ENCODE assay signal across 1 cellular context in the genomic region with DNA sequence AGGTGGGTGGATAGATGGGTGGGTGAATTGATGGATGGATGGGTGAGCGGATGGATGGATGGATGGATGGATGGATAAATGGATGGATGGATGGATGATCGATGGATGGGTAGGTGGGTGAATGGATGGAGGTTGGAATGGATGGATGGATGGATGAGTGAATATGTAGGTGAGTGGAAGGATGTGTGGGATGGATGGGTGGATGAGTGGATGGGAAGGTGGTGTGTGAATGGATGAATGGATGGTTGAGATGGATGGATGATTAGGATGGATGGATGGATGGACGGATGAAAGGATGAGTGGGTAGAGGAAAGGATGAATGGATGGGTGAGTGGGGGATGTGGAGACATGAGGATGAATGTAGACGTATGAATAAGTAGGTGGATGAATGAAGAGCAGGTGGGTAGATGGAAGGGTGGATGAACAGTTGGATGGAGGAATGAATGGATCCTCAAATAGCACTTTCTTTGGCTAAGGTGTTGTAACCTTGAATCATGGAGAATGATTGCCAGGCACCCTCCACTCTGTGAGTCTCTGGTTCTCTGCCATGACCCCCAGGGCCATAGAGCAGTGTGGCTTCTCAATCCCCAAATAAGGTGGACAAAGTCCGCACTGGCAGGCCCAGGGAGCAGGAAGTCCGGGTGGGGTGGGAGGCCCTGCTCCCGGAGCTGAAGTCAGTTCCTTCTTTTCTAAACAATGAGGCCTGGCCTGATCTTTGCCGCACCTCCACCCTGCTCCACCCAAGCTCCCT.
TF ChIP-seq lines count a peak whose summit lies in the region.

No MANE protein-coding gene starts in this region.

TF ChIP-seq in HepG2, 621 proteins besides CTCF, POLR2A, EP300 and RAD21 (continued from another document and continues in another):
- TF ChIP-seq, protein P1, sequence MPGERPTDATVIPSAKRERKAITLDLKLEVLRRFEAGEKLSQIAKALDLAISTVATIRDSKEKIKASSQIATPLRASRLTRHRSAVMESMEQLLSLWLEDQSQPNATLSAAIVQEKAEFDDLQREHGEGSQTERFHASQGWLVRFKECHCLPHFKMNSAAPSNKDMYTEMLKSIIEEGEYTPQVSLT (CRISPR knock-in tag; IDR thresholded peaks at IDR 0.05; ENCODE audit: borderline replicate concordance, low read depth): no peak
- TF ChIP-seq PLRG1 (conservative IDR thresholded peaks at IDR 0.05) (no peak), SMAD9 (CRISPR knock-in tag; IDR thresholded peaks at IDR 0.05) (no peak), SRF (IDR thresholded peaks at IDR 0.05; ENCODE audit: low read depth, low read length) (peak; percentile 75), GABPA (IDR thresholded peaks at IDR 0.05; ENCODE audit: low read depth, low read length) (no peak), GABPA (CRISPR knock-in tag; IDR thresholded peaks at IDR 0.05; ENCODE audit: low read depth) (peak; percentile 77), SALL1 (CRISPR knock-in tag; IDR thresholded peaks at IDR 0.05) (peak; percentile 66; the same call in 1 of the 2 replicates), SOX5 (CRISPR knock-in tag; IDR thresholded peaks at IDR 0.05; ENCODE audit: borderline replicate concordance) (peak; percentile 73; the same call in 1 of the 2 replicates), ATF7 (IDR thresholded peaks at IDR 0.05) (no peak), ATF7 (CRISPR knock-in tag; IDR thresholded peaks at IDR 0.05) (no peak), ZMYM4 (CRISPR knock-in tag; IDR thresholded peaks at IDR 0.05) (peak; percentile 37), ZBTB40 (IDR thresholded peaks at IDR 0.05) (no peak), ZBTB40 (CRISPR knock-in tag; IDR thresholded peaks at IDR 0.05) (no peak), ZFP1 (CRISPR knock-in tag; IDR thresholded peaks at IDR 0.05) (peak; percentile 51; the same call in 1 of the 2 replicates), RBM39 (IDR thresholded peaks at IDR 0.05; ENCODE audit: low read depth, low read length, poor library complexity, severe bottlenecking) (no peak), GLMP (CRISPR knock-in tag; IDR thresholded peaks at IDR 0.05; ENCODE audit: borderline replicate concordance) (no peak), MED1 (CRISPR knock-in tag; IDR thresholded peaks at IDR 0.05) (peak; percentile 83), GPN1 (CRISPR knock-in tag; IDR thresholded peaks at IDR 0.05; ENCODE audit: borderline replicate concordance) (no peak), BRCA1 (CRISPR knock-in tag; IDR thresholded peaks at IDR 0.05) (no peak), ZNF17 (CRISPR knock-in tag; IDR thresholded peaks at IDR 0.05) (no peak), ZNF460 (CRISPR knock-in tag; IDR thresholded peaks at IDR 0.05; ENCODE audit: borderline replicate concordance) (no peak), PHF5A (CRISPR knock-in tag; IDR thresholded peaks at IDR 0.05; ENCODE audit: low read depth, unreplicated experiment) (no peak), SRY (CRISPR knock-in tag; IDR thresholded peaks at IDR 0.05) (no peak), SMARCE1 (IDR thresholded peaks at IDR 0.05; ENCODE audit: borderline replicate concordance) (no peak), ZNF549 (CRISPR knock-in tag; IDR thresholded peaks at IDR 0.05) (no peak), EED (CRISPR knock-in tag; IDR thresholded peaks at IDR 0.05) (no peak), ZNF350 (CRISPR knock-in tag; IDR thresholded peaks at IDR 0.05; ENCODE audit: borderline replicate concordance, low read depth) (peak; percentile 33; the same call in 1 of the 2 replicates)
- TF ChIP-seq, protein P2, sequence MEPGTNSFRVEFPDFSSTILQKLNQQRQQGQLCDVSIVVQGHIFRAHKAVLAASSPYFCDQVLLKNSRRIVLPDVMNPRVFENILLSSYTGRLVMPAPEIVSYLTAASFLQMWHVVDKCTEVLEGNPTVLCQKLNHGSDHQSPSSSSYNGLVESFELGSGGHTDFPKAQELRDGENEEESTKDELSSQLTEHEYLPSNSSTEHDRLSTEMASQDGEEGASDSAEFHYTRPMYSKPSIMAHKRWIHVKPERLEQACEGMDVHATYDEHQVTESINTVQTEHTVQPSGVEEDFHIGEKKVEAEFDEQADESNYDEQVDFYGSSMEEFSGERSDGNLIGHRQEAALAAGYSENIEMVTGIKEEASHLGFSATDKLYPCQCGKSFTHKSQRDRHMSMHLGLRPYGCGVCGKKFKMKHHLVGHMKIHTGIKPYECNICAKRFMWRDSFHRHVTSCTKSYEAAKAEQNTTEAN (CRISPR knock-in tag; conservative IDR thresholded peaks at IDR 0.05): no peak
- TF ChIP-seq, protein P3, sequence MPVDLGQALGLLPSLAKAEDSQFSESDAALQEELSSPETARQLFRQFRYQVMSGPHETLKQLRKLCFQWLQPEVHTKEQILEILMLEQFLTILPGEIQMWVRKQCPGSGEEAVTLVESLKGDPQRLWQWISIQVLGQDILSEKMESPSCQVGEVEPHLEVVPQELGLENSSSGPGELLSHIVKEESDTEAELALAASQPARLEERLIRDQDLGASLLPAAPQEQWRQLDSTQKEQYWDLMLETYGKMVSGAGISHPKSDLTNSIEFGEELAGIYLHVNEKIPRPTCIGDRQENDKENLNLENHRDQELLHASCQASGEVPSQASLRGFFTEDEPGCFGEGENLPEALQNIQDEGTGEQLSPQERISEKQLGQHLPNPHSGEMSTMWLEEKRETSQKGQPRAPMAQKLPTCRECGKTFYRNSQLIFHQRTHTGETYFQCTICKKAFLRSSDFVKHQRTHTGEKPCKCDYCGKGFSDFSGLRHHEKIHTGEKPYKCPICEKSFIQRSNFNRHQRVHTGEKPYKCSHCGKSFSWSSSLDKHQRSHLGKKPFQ (CRISPR knock-in tag; IDR thresholded peaks at IDR 0.05; ENCODE audit: insufficient replicate concordance): no peak
- TF ChIP-seq, protein P4, sequence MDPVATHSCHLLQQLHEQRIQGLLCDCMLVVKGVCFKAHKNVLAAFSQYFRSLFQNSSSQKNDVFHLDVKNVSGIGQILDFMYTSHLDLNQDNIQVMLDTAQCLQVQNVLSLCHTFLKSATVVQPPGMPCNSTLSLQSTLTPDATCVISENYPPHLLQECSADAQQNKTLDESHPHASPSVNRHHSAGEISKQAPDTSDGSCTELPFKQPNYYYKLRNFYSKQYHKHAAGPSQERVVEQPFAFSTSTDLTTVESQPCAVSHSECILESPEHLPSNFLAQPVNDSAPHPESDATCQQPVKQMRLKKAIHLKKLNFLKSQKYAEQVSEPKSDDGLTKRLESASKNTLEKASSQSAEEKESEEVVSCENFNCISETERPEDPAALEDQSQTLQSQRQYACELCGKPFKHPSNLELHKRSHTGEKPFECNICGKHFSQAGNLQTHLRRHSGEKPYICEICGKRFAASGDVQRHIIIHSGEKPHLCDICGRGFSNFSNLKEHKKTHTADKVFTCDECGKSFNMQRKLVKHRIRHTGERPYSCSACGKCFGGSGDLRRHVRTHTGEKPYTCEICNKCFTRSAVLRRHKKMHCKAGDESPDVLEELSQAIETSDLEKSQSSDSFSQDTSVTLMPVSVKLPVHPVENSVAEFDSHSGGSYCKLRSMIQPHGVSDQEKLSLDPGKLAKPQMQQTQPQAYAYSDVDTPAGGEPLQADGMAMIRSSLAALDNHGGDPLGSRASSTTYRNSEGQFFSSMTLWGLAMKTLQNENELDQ (CRISPR knock-in tag; IDR thresholded peaks at IDR 0.05; ENCODE audit: borderline replicate concordance): no peak
- TF ChIP-seq, protein P5, sequence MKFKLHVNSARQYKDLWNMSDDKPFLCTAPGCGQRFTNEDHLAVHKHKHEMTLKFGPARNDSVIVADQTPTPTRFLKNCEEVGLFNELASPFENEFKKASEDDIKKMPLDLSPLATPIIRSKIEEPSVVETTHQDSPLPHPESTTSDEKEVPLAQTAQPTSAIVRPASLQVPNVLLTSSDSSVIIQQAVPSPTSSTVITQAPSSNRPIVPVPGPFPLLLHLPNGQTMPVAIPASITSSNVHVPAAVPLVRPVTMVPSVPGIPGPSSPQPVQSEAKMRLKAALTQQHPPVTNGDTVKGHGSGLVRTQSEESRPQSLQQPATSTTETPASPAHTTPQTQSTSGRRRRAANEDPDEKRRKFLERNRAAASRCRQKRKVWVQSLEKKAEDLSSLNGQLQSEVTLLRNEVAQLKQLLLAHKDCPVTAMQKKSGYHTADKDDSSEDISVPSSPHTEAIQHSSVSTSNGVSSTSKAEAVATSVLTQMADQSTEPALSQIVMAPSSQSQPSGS (CRISPR knock-in tag; IDR thresholded peaks at IDR 0.05): peak; percentile 26; the same call in 1 of the 2 replicates
- TF ChIP-seq, protein P6, sequence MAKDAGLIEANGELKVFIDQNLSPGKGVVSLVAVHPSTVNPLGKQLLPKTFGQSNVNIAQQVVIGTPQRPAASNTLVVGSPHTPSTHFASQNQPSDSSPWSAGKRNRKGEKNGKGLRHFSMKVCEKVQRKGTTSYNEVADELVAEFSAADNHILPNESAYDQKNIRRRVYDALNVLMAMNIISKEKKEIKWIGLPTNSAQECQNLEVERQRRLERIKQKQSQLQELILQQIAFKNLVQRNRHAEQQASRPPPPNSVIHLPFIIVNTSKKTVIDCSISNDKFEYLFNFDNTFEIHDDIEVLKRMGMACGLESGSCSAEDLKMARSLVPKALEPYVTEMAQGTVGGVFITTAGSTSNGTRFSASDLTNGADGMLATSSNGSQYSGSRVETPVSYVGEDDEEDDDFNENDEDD (CRISPR knock-in tag; IDR thresholded peaks at IDR 0.05; ENCODE audit: borderline replicate concordance): peak; percentile 32; the same call in 1 of the 2 replicates
- TF ChIP-seq, protein P7, sequence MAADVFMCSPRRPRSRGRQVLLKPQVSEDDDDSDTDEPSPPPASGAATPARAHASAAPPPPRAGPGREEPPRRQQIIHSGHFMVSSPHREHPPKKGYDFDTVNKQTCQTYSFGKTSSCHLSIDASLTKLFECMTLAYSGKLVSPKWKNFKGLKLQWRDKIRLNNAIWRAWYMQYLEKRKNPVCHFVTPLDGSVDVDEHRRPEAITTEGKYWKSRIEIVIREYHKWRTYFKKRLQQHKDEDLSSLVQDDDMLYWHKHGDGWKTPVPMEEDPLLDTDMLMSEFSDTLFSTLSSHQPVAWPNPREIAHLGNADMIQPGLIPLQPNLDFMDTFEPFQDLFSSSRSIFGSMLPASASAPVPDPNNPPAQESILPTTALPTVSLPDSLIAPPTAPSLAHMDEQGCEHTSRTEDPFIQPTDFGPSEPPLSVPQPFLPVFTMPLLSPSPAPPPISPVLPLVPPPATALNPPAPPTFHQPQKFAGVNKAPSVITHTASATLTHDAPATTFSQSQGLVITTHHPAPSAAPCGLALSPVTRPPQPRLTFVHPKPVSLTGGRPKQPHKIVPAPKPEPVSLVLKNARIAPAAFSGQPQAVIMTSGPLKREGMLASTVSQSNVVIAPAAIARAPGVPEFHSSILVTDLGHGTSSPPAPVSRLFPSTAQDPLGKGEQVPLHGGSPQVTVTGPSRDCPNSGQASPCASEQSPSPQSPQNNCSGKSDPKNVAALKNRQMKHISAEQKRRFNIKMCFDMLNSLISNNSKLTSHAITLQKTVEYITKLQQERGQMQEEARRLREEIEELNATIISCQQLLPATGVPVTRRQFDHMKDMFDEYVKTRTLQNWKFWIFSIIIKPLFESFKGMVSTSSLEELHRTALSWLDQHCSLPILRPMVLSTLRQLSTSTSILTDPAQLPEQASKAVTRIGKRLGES (CRISPR knock-in tag; IDR thresholded peaks at IDR 0.05; ENCODE audit: borderline replicate concordance): no peak
